ENCODE assay signal across 23 cellular contexts in the genomic region with DNA sequence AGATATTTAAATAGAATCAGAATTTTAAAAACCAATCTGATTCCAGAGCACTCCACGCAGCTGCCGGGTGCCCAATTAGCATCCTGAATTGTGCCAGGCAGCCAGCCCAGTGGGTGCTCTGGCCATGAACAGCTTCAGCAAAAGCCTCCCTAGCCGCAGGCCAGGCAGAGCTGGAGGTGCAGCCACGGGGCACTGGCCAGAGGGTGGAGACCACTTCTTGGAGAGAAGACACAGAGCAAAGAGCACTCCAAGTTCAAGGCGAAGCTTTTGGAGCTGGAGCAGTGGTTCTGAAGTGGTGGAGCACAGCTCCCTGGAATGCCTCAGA.
A peak's percentile ranks its signal among the peaks of the same experiment; 100 is the strongest.
DNase-seq lines count a peak whose midpoint lies in the region; ATAC-seq lines count a peak whose summit lies in the region.
"Had no signal": no experiment of that assay in that cellular context is flagged by ENCODE, and none has a peak within 500 bp of the region (broad histone marks: within the 10 kb centered on the region; RNA-seq: fewer than 3 reads in every experiment).

No MANE protein-coding gene starts in this region.

- no peak overlapping the region for H4K8ac ChIP-seq in neuronal stem cell (ENCODE audit: low read depth, low read length)

- H3K4me1 Mint-ChIP-seq in activated T-cell treated with anti-CD3 and anti-CD28 coated beads, Interleukin-2, amount 50 U/mL, for 24 hours (ENCODE audit: low read depth) = peaks cover 51% of the 10 kb centered on the region
- peaks cover 19% of the 10 kb centered on the region for H3K4me1 Mint-ChIP-seq in activated T-helper 17 cell treated with anti-CD3 and anti-CD28 coated beads, Interleukin-2, amount 50 U/mL, for 72 hours

- peaks cover 8% of the 10 kb centered on the region for H3K9me3 Mint-ChIP-seq in activated T-cell treated with anti-CD3 and anti-CD28 coated beads, Interleukin-2, amount 50 U/mL, for 24 hours
- H3K9me3 Mint-ChIP-seq in activated T-helper 17 cell treated with anti-CD3 and anti-CD28 coated beads, Interleukin-2, amount 50 U/mL, for 72 hours = no peaks in the 10 kb centered on the region
- H3K9me3 Mint-ChIP-seq: CD8-positive, alpha-beta memory T cell; GM23338; H9 had no signal

- H3K79me1 ChIP-seq in neuronal stem cell (ENCODE audit: low read depth, low read length) = no peaks in the 10 kb centered on the region

- no peak overlapping the region for H2BK12ac ChIP-seq in neuronal stem cell (ENCODE audit: low read length)

- H3K4ac ChIP-seq in neuronal stem cell (ENCODE audit: low read length) = no peak overlapping the region

- peaks cover 24 to 63% (median 59%) of the 10 kb centered on the region in 10 experiments for H3K4me1 ChIP-seq in BLaER1 treated with 17β-estradiol and CSF1 and Interleukin-3, amounts not matched to agents 10 nM and 100 nM
- H3K4me1 ChIP-seq in neuronal stem cell (ENCODE audit: control insufficient read depth in 2 of 2, insufficient read depth in 1 of 2, low read depth in 1 of 2, low read length in 2 of 2) = peaks cover 12 to 17% of the 10 kb centered on the region in 2 donors
- H3K4me1 ChIP-seq in GM23248 (ENCODE audit: insufficient read depth) = 0 out of 2 replicates have a peak, but pooled peaks cover 1% of the 10 kb centered on the region

- DNase-seq in activated T-cell treated with anti-CD3 and anti-CD28 coated beads, Interleukin-2, amount 50 U/mL, for 24 hours = no peak
- DNase-seq in activated T-cell treated with anti-CD3 and anti-CD28 coated beads, Interleukin-2, amount 50 U/mL, for 1 hour = no peak
- DNase-seq in neuronal stem cell (ENCODE audit: low spot score) = no peak
- DNase-seq in GM23248 = no peak
- no peak for DNase-seq in activated gamma-delta T cell (lab: John Stamatoyannopoulos, UW)
- DNase-seq: CD8-positive, alpha-beta memory T cell; DMS 273 treated with DMSO at 0.1 percent for 48 hours; H9; Kasumi-1; NCI-H1105; NCI-H1436 treated with DMSO at 0.1 percent for 48 hours; NCI-H187 treated with DMSO at 0.1 percent for 48 hours; NCI-H524; NCI-H774; Right ventricle myocardium superior; RPMI8226 had no signal

- H2BK5ac ChIP-seq in neuronal stem cell (ENCODE audit: low read length) = no peak overlapping the region

- H3K36me3 Mint-ChIP-seq in activated T-cell treated with anti-CD3 and anti-CD28 coated beads, Interleukin-2, amount 50 U/mL, for 24 hours (ENCODE audit: low read depth) = no peaks in the 10 kb centered on the region
- no peaks in the 10 kb centered on the region for H3K36me3 Mint-ChIP-seq in activated T-helper 17 cell treated with anti-CD3 and anti-CD28 coated beads, Interleukin-2, amount 50 U/mL, for 72 hours (ENCODE audit: low read depth)

- H3K27ac Mint-ChIP-seq in activated T-cell treated with anti-CD3 and anti-CD28 coated beads, Interleukin-2, amount 50 U/mL, for 24 hours = peak overlapping the region; percentile 76
- peak overlapping the region; percentile 59 for H3K27ac Mint-ChIP-seq in activated T-helper 17 cell treated with anti-CD3 and anti-CD28 coated beads, Interleukin-2, amount 50 U/mL, for 72 hours
- H3K27ac Mint-ChIP-seq: CD8-positive, alpha-beta memory T cell; GM23338; H9 had no signal

- H3K18ac ChIP-seq in neuronal stem cell (ENCODE audit: low read length) = peak overlapping the region; percentile 8

- H2BK15ac ChIP-seq in neuronal stem cell (ENCODE audit: low read length) = no peak overlapping the region

- H3K27me3 Mint-ChIP-seq in activated T-cell treated with anti-CD3 and anti-CD28 coated beads, Interleukin-2, amount 50 U/mL, for 24 hours = peaks cover 11% of the 10 kb centered on the region
- H3K27me3 Mint-ChIP-seq in activated T-helper 17 cell treated with anti-CD3 and anti-CD28 coated beads, Interleukin-2, amount 50 U/mL, for 72 hours = peaks cover 17% of the 10 kb centered on the region

- no peak overlapping the region for H3K4me3 Mint-ChIP-seq in activated T-cell treated with anti-CD3 and anti-CD28 coated beads, Interleukin-2, amount 50 U/mL, for 24 hours
- peak overlapping the region; percentile 8 for H3K4me3 Mint-ChIP-seq in activated T-helper 17 cell treated with anti-CD3 and anti-CD28 coated beads, Interleukin-2, amount 50 U/mL, for 72 hours
- H3K4me3 Mint-ChIP-seq: CD8-positive, alpha-beta memory T cell; GM23338; H9 had no signal

- no peak overlapping the region for H3K23ac ChIP-seq in neuronal stem cell (ENCODE audit: low read depth, low read length, poor library complexity)

- H4K20me1 ChIP-seq in BLaER1 treated with 17β-estradiol and CSF1 and Interleukin-3, amounts not matched to agents 10 nM and 100 nM = no peaks in the 10 kb centered on the region
- H4K20me1 ChIP-seq in GM23248 (ENCODE audit: insufficient read depth) = no peaks in the 10 kb centered on the region

- H3K27me3 ChIP-seq in BLaER1 treated with 17β-estradiol and CSF1 and Interleukin-3, amounts not matched to agents 10 nM and 100 nM = peaks cover 0 to 12% (median 0%) of the 10 kb centered on the region in 11 experiments; a peak in 4 of 22 replicates
- peaks cover 0 to 6% (median 0%) of the 10 kb centered on the region in 3 experiments for H3K27me3 ChIP-seq in neuronal stem cell (ENCODE audit: control insufficient read depth in 3 of 3, insufficient read depth in 3 of 3, low read depth in 1 of 3, low read length in 3 of 3)
- H3K27me3 ChIP-seq in GM23248 (replicated peaks; ENCODE audit: insufficient read depth) = no peaks in the 10 kb centered on the region
- H3K27me3 ChIP-seq: SJSA1 had no signal

- H4K91ac ChIP-seq in neuronal stem cell (ENCODE audit: low read depth, low read length, poor library complexity) = no peak overlapping the region

- H3F3A ChIP-seq in GM23248 (ENCODE audit: insufficient read depth) = no peaks in the 10 kb centered on the region

- H3K4me3 ChIP-seq in BLaER1 treated with 17β-estradiol and CSF1 and Interleukin-3, amounts not matched to agents 10 nM and 100 nM = no peak overlapping the region
- no peak overlapping the region for H3K4me3 ChIP-seq in neuronal stem cell (ENCODE audit: low read length in 2 of 2)
- H3K4me3 ChIP-seq in GM23248 = no peak overlapping the region
- H3K4me3 ChIP-seq: GM23338, K562, SJSA1 had no signal

- H3K9me3 ChIP-seq in BLaER1 treated with 17β-estradiol and CSF1 and Interleukin-3, amounts not matched to agents 10 nM and 100 nM (replicated peaks in 1 of 11) = peaks cover 0 to 10% (median 4%) of the 10 kb centered on the region in 11 experiments; a peak in 10 of 22 replicates
- H3K9me3 ChIP-seq in neuronal stem cell (replicated peaks in 1 of 2; ENCODE audit: control insufficient read depth in 2 of 2, insufficient read depth in 1 of 2, low read depth in 1 of 2, low read length in 2 of 2) (no peaks in the 10 kb centered on the region), GM23248 (ENCODE audit: low read depth) (no peaks in the 10 kb centered on the region)
- H3K9me3 ChIP-seq: SJSA1 had no signal

- no peak overlapping the region for H2BK120ac ChIP-seq in neuronal stem cell (ENCODE audit: low read depth, low read length)

- no peak overlapping the region for H3K9ac ChIP-seq in BLaER1 treated with 17β-estradiol and CSF1 and Interleukin-3, amounts not matched to agents 10 nM and 100 nM
- H3K9ac ChIP-seq in neuronal stem cell (ENCODE audit: low read depth, low read length, poor library complexity) (no peak overlapping the region), GM23248 (no peak overlapping the region)

- no peaks in the 10 kb centered on the region for H3K9me2 ChIP-seq in GM23248 (ENCODE audit: insufficient read depth)

- H3K27ac ChIP-seq in BLaER1 treated with 17β-estradiol and CSF1 and Interleukin-3, amounts not matched to agents 10 nM and 100 nM = 0 out of 22 replicates have a peak overlapping the region, but pooled peaks of 1 of the 11 experiments have one; percentile 84
- H3K27ac ChIP-seq in neuronal stem cell (replicated peaks; ENCODE audit: low read length) (no peak overlapping the region), GM23248 (no peak overlapping the region)
- H3K27ac ChIP-seq: C4-2B, SJSA1 had no signal

- peak overlapping the region; percentile 33 for H2AK5ac ChIP-seq in neuronal stem cell (ENCODE audit: low read depth, low read length)

- peak overlapping the region in 8 of 11 experiments; percentile 18 to 92 (median 86); a peak in 14 of 22 replicates for H3K4me2 ChIP-seq in BLaER1 treated with 17β-estradiol and CSF1 and Interleukin-3, amounts not matched to agents 10 nM and 100 nM
- H3K4me2 ChIP-seq in neuronal stem cell (ENCODE audit: insufficient read depth, low read length, poor library complexity, severe bottlenecking) (no peak overlapping the region), GM23248 (ENCODE audit: unreplicated experiment) (no peak overlapping the region)
- H3K4me2 ChIP-seq: GM23338 had no signal

- no peaks in the 10 kb centered on the region for H3K36me3 ChIP-seq in BLaER1 treated with 17β-estradiol and CSF1 and Interleukin-3, amounts not matched to agents 10 nM and 100 nM
- no peaks in the 10 kb centered on the region for H3K36me3 ChIP-seq in neuronal stem cell (replicated peaks in 1 of 2; ENCODE audit: control insufficient read depth in 2 of 2, insufficient read depth in 2 of 2, low read length in 2 of 2)
- H3K36me3 ChIP-seq in GM23248 (ENCODE audit: low read depth) = no peaks in the 10 kb centered on the region
- H3K36me3 ChIP-seq: SJSA1 had no signal

- in situ Hi-C loops in GM23248 (cut with MboI) = loop anchor here (10.0 to 25.0 kb wide), 2 partner anchors 306 to 548 kb away; no protein-coding TSS in a partner anchor

- WGBS in neuronal stem cell (ENCODE audit: extremely low coverage in 2 of 2, insufficient read length in 2 of 2, insufficient replicate concordance in 1 of 2), 2 donors = no CpG with 5 or more reads among the region's 5 CpGs
- WGBS in GM23248 (ENCODE audit: low coverage in 1 of 2, low lambda C conversion rate in 2 of 2, missing lambda C conversion rate in 2 of 2), 2 experiments = 30 to 41% methylated on average over 5 of the region's 5 CpGs

- H3K79me2 ChIP-seq in GM23248 (ENCODE audit: insufficient read depth) = no peaks in the 10 kb centered on the region

- no peak overlapping the region for H3K14ac ChIP-seq in neuronal stem cell (ENCODE audit: low read length)

- ATAC-seq in activated T-helper 17 cell treated with anti-CD3 and anti-CD28 coated beads, Interleukin-2, amount 50 U/mL, for 72 hours (replicated peaks) = no peak
- ATAC-seq in GM18870 (IDR thresholded peaks at IDR 0.05; ENCODE audit: unreplicated experiment) = no peak
- ATAC-seq: GM23338, K562 had no signal

- no peak overlapping the region for H2AFZ ChIP-seq in neuronal stem cell (ENCODE audit: low read length)
- no peak overlapping the region for H2AFZ ChIP-seq in GM23248
- H2AFZ ChIP-seq: GM23338 had no signal

Comparison
In these comparisons a context has a peak if more than half of its experiments do, and no peak if none do; other contexts are left out.
1. H3K4me2 ChIP-seq: peak in BLaER1 treated with 17β-estradiol and CSF1 and Interleukin-3, amounts not matched to agents 10 nM and 100 nM (8 of 11); none in neuronal stem cell (single experiment) and GM23248 (single experiment).